ENCODE assay signal across 8 cellular contexts in the genomic region with DNA sequence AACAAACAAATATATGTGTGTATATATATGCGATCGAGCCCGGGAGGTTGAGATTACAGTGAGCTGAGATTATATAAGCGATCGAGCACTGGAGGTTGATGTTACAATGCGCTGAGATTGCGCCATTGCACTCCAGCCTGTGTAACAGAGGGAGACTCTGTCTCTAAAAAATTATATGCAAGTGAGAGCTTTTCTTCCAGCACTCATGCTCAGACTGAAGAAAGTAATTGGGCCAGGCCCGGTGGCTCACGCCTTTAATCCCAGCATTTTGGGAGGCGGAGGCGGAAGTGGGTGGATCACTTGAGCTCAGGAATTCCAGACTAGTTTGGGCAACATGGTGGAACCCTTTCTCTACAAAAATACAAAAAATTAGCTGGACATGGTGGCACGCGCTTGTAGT.
DNase-seq lines count a peak whose midpoint lies in the region; ATAC-seq and TF ChIP-seq lines count a peak whose summit lies in the region.
"Not testable (repeated sequence)": the region's sequence is repeated elsewhere in the genome, so short reads cannot be mapped to it uniquely, and the experiment has no call there.

No MANE protein-coding gene starts in this region.

- H3K27ac Mint-ChIP-seq in activated T-cell treated with anti-CD3 and anti-CD28 coated beads, Interleukin-2, amount 50 U/mL, for 24 hours: peak overlapping the region; percentile 99
- H3K27ac Mint-ChIP-seq in central memory CD8-positive, alpha-beta T cell (ENCODE audit: low read depth): not testable (repeated sequence)
- peak overlapping the region; percentile 77 for H3K27ac Mint-ChIP-seq in mesothelial cell of epicardium

- peak; percentile 61 for DNase-seq in A673 (ENCODE audit: low spot score)
- DNase-seq in OCI-LY7 (ENCODE audit: low spot score): peak; percentile 14
- peak; percentile 28 for DNase-seq in activated T-cell treated with anti-CD3 and anti-CD28 coated beads, Interleukin-2, amount 50 U/mL, for 24 hours
- DNase-seq in central memory CD8-positive, alpha-beta T cell (ENCODE audit: low spot score in 2 of 2); mesothelial cell of epicardium (ENCODE audit: low spot score in 2 of 2, unreplicated experiment in 2 of 2); skeletal muscle cell (ENCODE audit: low read depth): not testable (repeated sequence)
- DNase-seq in cardiac septum (ENCODE audit: low spot score): peak; percentile 55

- peaks cover 36% of the 10 kb centered on the region for H3K79me2 ChIP-seq in OCI-LY7 (ENCODE audit: insufficient read depth, low read depth, low read length)

- not testable (repeated sequence) for H3K36me3 ChIP-seq in A673 (ENCODE audit: insufficient read depth, low read length, poor library complexity, severe bottlenecking)
- peaks cover 17% of the 10 kb centered on the region for H3K36me3 ChIP-seq in OCI-LY7 (ENCODE audit: insufficient read depth, low read length)

- POLR2A ChIA-PET in A673 (lab: Charles Lee; ENCODE audit: low non-redundant PET); OCI-LY7 (lab: Charles Lee): not testable (repeated sequence)

- H3K9me3 Mint-ChIP-seq in activated T-cell treated with anti-CD3 and anti-CD28 coated beads, Interleukin-2, amount 50 U/mL, for 24 hours; central memory CD8-positive, alpha-beta T cell; mesothelial cell of epicardium: not testable (repeated sequence)

- not testable (repeated sequence) for H4K20me1 ChIP-seq in OCI-LY7 (ENCODE audit: insufficient read depth, low read length)

- peak overlapping the region; percentile 57 for H3K4me3 ChIP-seq in A673 (ENCODE audit: low read depth, low read length, poor library complexity, severe bottlenecking)
- H3K4me3 ChIP-seq in GM12875 (ENCODE audit: low read depth, low read length): peak overlapping the region; percentile 16
- H3K4me3 ChIP-seq in OCI-LY7 (ENCODE audit: low read depth, low read length, poor library complexity, severe bottlenecking): peak overlapping the region; percentile 74
- peak overlapping the region; percentile 8 for H3K4me3 ChIP-seq in skeletal muscle cell (ENCODE audit: low read depth, low read length)

- not testable (repeated sequence) for H3K27me3 Mint-ChIP-seq in activated T-cell treated with anti-CD3 and anti-CD28 coated beads, Interleukin-2, amount 50 U/mL, for 24 hours; central memory CD8-positive, alpha-beta T cell; mesothelial cell of epicardium (ENCODE audit: low read depth)

- ATAC-seq in central memory CD8-positive, alpha-beta T cell (replicated peaks; ENCODE audit: extremely low read depth, poor library complexity, severe bottlenecking): not testable (repeated sequence)

- H3K4me2 ChIP-seq in OCI-LY7 (ENCODE audit: low read length): peak overlapping the region; percentile 70

- H3K4me1 ChIP-seq in A673 (ENCODE audit: insufficient read depth, low read length, poor library complexity, severe bottlenecking): not testable (repeated sequence)
- H3K4me1 ChIP-seq in OCI-LY7 (ENCODE audit: insufficient read depth, low read length, poor library complexity, severe bottlenecking): peaks cover 11% of the 10 kb centered on the region

- not testable (repeated sequence) for BruUV-seq in A673 (replicated peaks; lab: Mats Ljungman, UMichigan); OCI-LY7 (replicated peaks; lab: Mats Ljungman, UMichigan)

- CTCF ChIA-PET in A673 (lab: Charles Lee); OCI-LY7 (lab: Charles Lee; ENCODE audit: unreplicated experiment): not testable (repeated sequence)

- H3K9me3 ChIP-seq in A673 (ENCODE audit: low read depth, low read length, poor library complexity, severe bottlenecking); OCI-LY7 (ENCODE audit: low read length): not testable (repeated sequence)

- not testable (repeated sequence) for H3K9me2 ChIP-seq in OCI-LY7 (ENCODE audit: insufficient read depth, low read length)

- not testable (repeated sequence) for H3K27me3 ChIP-seq in A673 (replicated peaks; ENCODE audit: insufficient read depth, low read depth, low read length, poor library complexity)

- H3K27ac ChIP-seq in A673 (ENCODE audit: low read depth, low read length, poor library complexity, severe bottlenecking): not testable (repeated sequence)
- H3K27ac ChIP-seq in OCI-LY7 (ENCODE audit: low read depth, low read length, poor library complexity, severe bottlenecking): peak overlapping the region; percentile 87

- H3K4me1 Mint-ChIP-seq in activated T-cell treated with anti-CD3 and anti-CD28 coated beads, Interleukin-2, amount 50 U/mL, for 24 hours (ENCODE audit: low read depth): peaks cover 11% of the 10 kb centered on the region
- H3K4me1 Mint-ChIP-seq in central memory CD8-positive, alpha-beta T cell; mesothelial cell of epicardium: not testable (repeated sequence)

- TF ChIP-seq CTCF in A673 (conservative IDR thresholded peaks at IDR 0.05; ENCODE audit: low read depth, low read length); GM12875 (IDR thresholded peaks at IDR 0.05; ENCODE audit: borderline replicate concordance, insufficient read depth, low read depth, low read length); OCI-LY7 (conservative IDR thresholded peaks at IDR 0.05; ENCODE audit: low read length); mesothelial cell of epicardium (IDR thresholded peaks at IDR 0.05; ENCODE audit: unreplicated experiment): not testable (repeated sequence)

- intact Hi-C loops in A673 (cut with micrococcal nuclease; ENCODE audit: unreplicated experiment); OCI-LY7 (cut with micrococcal nuclease; ENCODE audit: unreplicated experiment); cardiac septum (cut with DNase I): not testable (repeated sequence)

- H2AFZ ChIP-seq in OCI-LY7 (ENCODE audit: low read length): not testable (repeated sequence)

- H3K4me3 Mint-ChIP-seq in activated T-cell treated with anti-CD3 and anti-CD28 coated beads, Interleukin-2, amount 50 U/mL, for 24 hours: peak overlapping the region; percentile 99
- peak overlapping the region; percentile 85 for H3K4me3 Mint-ChIP-seq in central memory CD8-positive, alpha-beta T cell
- H3K4me3 Mint-ChIP-seq in mesothelial cell of epicardium: peak overlapping the region; percentile 97

- peaks cover 17% of the 10 kb centered on the region for H3K36me3 Mint-ChIP-seq in activated T-cell treated with anti-CD3 and anti-CD28 coated beads, Interleukin-2, amount 50 U/mL, for 24 hours (ENCODE audit: low read depth)
- H3K36me3 Mint-ChIP-seq in central memory CD8-positive, alpha-beta T cell (ENCODE audit: insufficient read depth); mesothelial cell of epicardium: not testable (repeated sequence)

Comparison
In these comparisons a context has a peak if more than half of its experiments do, and no peak if none do; other contexts are left out.
1. H3K4me3 ChIP-seq: peak in every context shown above with its lines; median percentile 74 in OCI-LY7; 57 in A673; 16 in GM12875; 8 in skeletal muscle cell.